ENCODE assay signal across 18 cellular contexts in the genomic region with DNA sequence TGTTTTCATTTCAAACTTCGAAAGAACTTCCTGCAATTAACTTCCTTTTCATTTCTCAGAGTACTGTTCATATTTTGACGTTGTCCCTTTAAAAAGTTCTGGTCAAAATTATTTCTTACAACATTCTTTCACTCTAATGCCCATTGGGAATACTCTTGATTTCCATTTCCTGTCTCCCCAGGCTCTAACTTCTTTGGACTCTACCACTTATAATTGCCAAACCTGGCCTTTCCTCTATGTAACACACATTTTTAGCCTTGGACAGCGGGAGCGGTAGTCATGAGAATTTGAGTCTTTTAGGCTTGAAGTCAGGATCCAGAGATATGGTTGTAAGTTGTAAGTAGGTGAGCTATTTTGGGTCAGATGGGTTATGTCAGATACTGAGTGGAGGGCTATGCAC.
A peak's percentile ranks its signal among the peaks of the same experiment; 100 is the strongest.
DNase-seq lines count a peak whose midpoint lies in the region; ATAC-seq, FAIRE-seq and TF ChIP-seq lines count a peak whose summit lies in the region.
"Had no signal": no experiment of that assay in that cellular context is flagged by ENCODE, and none has a peak within 500 bp of the region (broad histone marks: within the 10 kb centered on the region; RNA-seq: fewer than 3 reads in every experiment).

No MANE protein-coding gene starts in this region.

- H3K9me3 ChIP-seq in right atrium auricular region (peaks cover 0 to 18% of the 10 kb centered on the region in 2 donors), heart right ventricle (peaks cover 0 to 22% (median 4%) of the 10 kb centered on the region in 11 donors), gastrocnemius medialis (no peaks in the 10 kb centered on the region)
- H3K9me3 ChIP-seq: Peyer's patch had no signal

- intact Hi-C loops in Right ventricle myocardium superior (cut with DNase I) (no loop called here), heart right ventricle (cut with DNase I) (no loop called here), gastrocnemius medialis (cut with DNase I; ENCODE audit: low total_unique reads) (no loop called here)

- peaks cover 0 to 5% of the 10 kb centered on the region in 2 donors for H3K4me1 ChIP-seq in right atrium auricular region
- H3K4me1 ChIP-seq in heart right ventricle: peaks cover 0 to 19% (median 0%) of the 10 kb centered on the region in 9 donors
- H3K4me1 ChIP-seq in gastrocnemius medialis: no peaks in the 10 kb centered on the region
- H3K4me1 ChIP-seq: Peyer's patch had no signal

- CTCF ChIA-PET in HEK293T (lab: Yijun Ruan, JAX): no interaction called here

- no peak for DNase-seq in Right ventricle myocardium superior
- DNase-seq in right atrium auricular region (ENCODE audit: low spot score): no peak
- DNase-seq in heart right ventricle: peak in 1 of 2 donors; percentile 14
- peak; percentile 8 to 26 for DNase-seq in gastrocnemius medialis
- no peak for DNase-seq in HTR-8/SVneo (ENCODE audit: insufficient read length, low spot score)
- no peak for DNase-seq in NCI-H2107 treated with DMSO at 0.1 percent for 48 hours (lab: John Stamatoyannopoulos, UW; ENCODE audit: unreplicated experiment)
- no peak for DNase-seq in HEK293T (ENCODE audit: extremely low spot score)
- no peak for DNase-seq in COLO668 (lab: John Stamatoyannopoulos, UW; ENCODE audit: unreplicated experiment)
- DNase-seq: 8988T; CD4-positive, alpha-beta T cell; DMS153; GF-D8; NCI-H1092 treated with DMSO at 0.1 percent for 48 hours; NCI-H2081; Peyer's patch had no signal

- H3K4me3 ChIP-seq in right atrium auricular region (no peak overlapping the region), heart right ventricle (no peak overlapping the region), gastrocnemius medialis (no peak overlapping the region)
- H3K4me3 ChIP-seq: GM23338, K562, Peyer's patch had no signal

- WGBS in heart right ventricle, 2 donors: 33 to 39% methylated on average over 4 of the region's 4 CpGs

- POLR2A ChIA-PET in HEK293T (lab: Yijun Ruan, JAX): no interaction called here

- TF ChIP-seq CTCF in right atrium auricular region (IDR thresholded peaks at IDR 0.05): no peak
- TF ChIP-seq CTCF in heart right ventricle (IDR thresholded peaks at IDR 0.05): no peak
- no peak for TF ChIP-seq CTCF in gastrocnemius medialis (IDR thresholded peaks at IDR 0.05 in 4 of 5, conservative IDR thresholded peaks at IDR 0.05 in 1 of 5)

- ATAC-seq in Right ventricle myocardium superior (ENCODE audit: poor library complexity) (peak; percentile 91), heart right ventricle (peak; percentile 41 to 95 (median 86)), gastrocnemius medialis (peak; percentile 80 to 81)
- ATAC-seq: GM23338, HCT116, K562 had no signal

- no peaks in the 10 kb centered on the region for H3K36me3 ChIP-seq in right atrium auricular region
- H3K36me3 ChIP-seq in heart right ventricle: no peaks in the 10 kb centered on the region
- no peaks in the 10 kb centered on the region for H3K36me3 ChIP-seq in gastrocnemius medialis
- H3K36me3 ChIP-seq: Peyer's patch had no signal

- in situ Hi-C loops in gastrocnemius medialis (cut with MboI; ENCODE audit: low sequenced_read_pairs in 4 of 4): no loop called here

- no peak for TF ChIP-seq POLR2A in gastrocnemius medialis (IDR thresholded peaks at IDR 0.05)

- peak overlapping the region in 1 of 2 donors; percentile 38 for H3K27ac ChIP-seq in right atrium auricular region
- peak overlapping the region in 9 of 10 donors; percentile 29 to 76 (median 56) for H3K27ac ChIP-seq in heart right ventricle
- peak overlapping the region; percentile 6 to 59 (median 51) for H3K27ac ChIP-seq in gastrocnemius medialis
- H3K27ac ChIP-seq: Peyer's patch had no signal

- H3K27me3 ChIP-seq in right atrium auricular region: no peaks in the 10 kb centered on the region
- H3K27me3 ChIP-seq in heart right ventricle: no peaks in the 10 kb centered on the region
- no peaks in the 10 kb centered on the region for H3K27me3 ChIP-seq in gastrocnemius medialis
- H3K27me3 ChIP-seq: Peyer's patch had no signal

- FAIRE-seq in HTR-8/SVneo (lab: Jason Lieb, UNC): no peak
- FAIRE-seq: K562 had no signal

TF ChIP-seq in HEK293T, 16 proteins besides CTCF, POLR2A, EP300 and RAD21:
- TF ChIP-seq FOXK2 (IDR thresholded peaks at IDR 0.05) (no peak), BHLHE40 (IDR thresholded peaks at IDR 0.05; ENCODE audit: borderline replicate concordance) (no peak), LEF1 (IDR thresholded peaks at IDR 0.05; ENCODE audit: borderline replicate concordance) (no peak), SP1 (IDR thresholded peaks at IDR 0.05) (no peak), SUZ12 (IDR thresholded peaks at IDR 0.05) (no peak), TARDBP (IDR thresholded peaks at IDR 0.05) (no peak), NFRKB (IDR thresholded peaks at IDR 0.05) (no peak), HDGF (IDR thresholded peaks at IDR 0.05; ENCODE audit: borderline replicate concordance) (no peak), ELF4 (IDR thresholded peaks at IDR 0.05) (no peak), L3MBTL2 (conservative IDR thresholded peaks at IDR 0.05) (no peak), CTBP1 (IDR thresholded peaks at IDR 0.05; ENCODE audit: borderline replicate concordance) (no peak), FOXA1 (IDR thresholded peaks at IDR 0.05) (no peak), FOXM1 (IDR thresholded peaks at IDR 0.05; ENCODE audit: borderline replicate concordance) (no peak), ARNT (IDR thresholded peaks at IDR 0.05) (no peak), ZNF384 (IDR thresholded peaks at IDR 0.05) (no peak)
- TF ChIP-seq, protein P1, sequence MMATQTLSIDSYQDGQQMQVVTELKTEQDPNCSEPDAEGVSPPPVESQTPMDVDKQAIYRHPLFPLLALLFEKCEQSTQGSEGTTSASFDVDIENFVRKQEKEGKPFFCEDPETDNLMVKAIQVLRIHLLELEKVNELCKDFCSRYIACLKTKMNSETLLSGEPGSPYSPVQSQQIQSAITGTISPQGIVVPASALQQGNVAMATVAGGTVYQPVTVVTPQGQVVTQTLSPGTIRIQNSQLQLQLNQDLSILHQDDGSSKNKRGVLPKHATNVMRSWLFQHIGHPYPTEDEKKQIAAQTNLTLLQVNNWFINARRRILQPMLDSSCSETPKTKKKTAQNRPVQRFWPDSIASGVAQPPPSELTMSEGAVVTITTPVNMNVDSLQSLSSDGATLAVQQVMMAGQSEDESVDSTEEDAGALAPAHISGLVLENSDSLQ (IDR thresholded peaks at IDR 0.05): no peak
TF ChIP-seq in HEK293T: peak in this region for 0.

Comparison
In these comparisons a context has a peak if more than half of its experiments do, and no peak if none do; other contexts are left out.
1. DNase-seq: peak in gastrocnemius medialis (2 of 2); none in Right ventricle myocardium superior (single experiment), right atrium auricular region (single experiment), HTR-8/SVneo (single experiment), NCI-H2107 treated with DMSO at 0.1 percent for 48 hours (single experiment), HEK293T (single experiment) and COLO668 (single experiment).
2. Peak in every context shown above with its lines, with median percentiles within 50 percentile points of each other: ATAC-seq.